9 cellular contexts compared by ENCODE assay signal in genomic region chr7:520503-521161, GRCh38. TPM values are rescaled to one million over a fixed set of nuclear protein-coding genes. Genes with fewer than 3 reads are reported as not detected.
DNase-seq lines count a peak whose midpoint lies in the region; ATAC-seq and TF ChIP-seq lines count a peak whose summit lies in the region.
"Had no signal": no experiment of that assay in that cellular context is flagged by ENCODE, and none has a peak within 500 bp of the region (broad histone marks: within the 10 kb centered on the region; RNA-seq: fewer than 3 reads in every experiment).

No MANE protein-coding gene starts in this region.

- peak overlapping the region; percentile 86 for H3K4me2 ChIP-seq in GM23338

- no peaks in the 10 kb centered on the region for H3K9me2 ChIP-seq in GM23338 (ENCODE audit: insufficient read depth)

- H3K79me2 ChIP-seq in GM23338 (replicated peaks; ENCODE audit: insufficient read depth), result peaks cover 16% of the 10 kb centered on the region

- peak overlapping the region; percentile 67 for H3K4me3 ChIP-seq in GM23338
- H3K4me3 ChIP-seq in adipocyte (ENCODE audit: low read length), result no peak overlapping the region
- peak overlapping the region; percentile 38 for H3K4me3 ChIP-seq in iPS-11a (ENCODE audit: low read depth, low read length)

- H3F3A ChIP-seq in GM23338 (replicated peaks; ENCODE audit: low read depth), result peaks cover 3% of the 10 kb centered on the region; the same call in 1 of the 2 replicates

- H3K4me3 Mint-ChIP-seq in GM23338, result peak overlapping the region; percentile 67
- H3K4me3 Mint-ChIP-seq in stimulated activated effector memory CD8-positive, alpha-beta T cell treated with anti-CD3 and anti-CD28 coated beads, Interleukin-12 subunit alpha, Interleukin-12 subunit beta, amount 100 ng/mL, for 72 hours, result peak overlapping the region; percentile 57
- H3K4me3 Mint-ChIP-seq in activated CD8-positive, alpha-beta memory T cell treated with anti-CD3 and anti-CD28 coated beads, Interleukin-2, amount 10 ng/mL, durations not matched to agents 7 days and 5 days, result no peak overlapping the region

- peaks cover 2% of the 10 kb centered on the region for H3K9me3 ChIP-seq in adipocyte (ENCODE audit: control insufficient read depth, low read length)

- no peak overlapping the region for H3K9ac ChIP-seq in adipocyte (ENCODE audit: low read length)

- H3K27me3 ChIP-seq in GM23338 (ENCODE audit: insufficient read depth) (peaks cover 65% of the 10 kb centered on the region), adipocyte (replicated peaks; ENCODE audit: control insufficient read depth, insufficient read depth, low read length) (peaks cover 36% of the 10 kb centered on the region)

- peaks cover 9% of the 10 kb centered on the region for H3K36me3 Mint-ChIP-seq in GM23338 (ENCODE audit: low read depth)
- H3K36me3 Mint-ChIP-seq in stimulated activated effector memory CD8-positive, alpha-beta T cell treated with anti-CD3 and anti-CD28 coated beads, Interleukin-12 subunit alpha, Interleukin-12 subunit beta, amount 100 ng/mL, for 72 hours, result peaks cover 30% of the 10 kb centered on the region
- no peaks in the 10 kb centered on the region for H3K36me3 Mint-ChIP-seq in activated CD8-positive, alpha-beta memory T cell treated with anti-CD3 and anti-CD28 coated beads, Interleukin-2, amount 10 ng/mL, durations not matched to agents 7 days and 5 days

- H2AFZ ChIP-seq in GM23338, result no peak overlapping the region

- H3K9me3 Mint-ChIP-seq in GM23338, result no peaks in the 10 kb centered on the region; the same call in 2 of the 3 replicates
- H3K9me3 Mint-ChIP-seq in stimulated activated effector memory CD8-positive, alpha-beta T cell treated with anti-CD3 and anti-CD28 coated beads, Interleukin-12 subunit alpha, Interleukin-12 subunit beta, amount 100 ng/mL, for 72 hours, result no peaks in the 10 kb centered on the region
- H3K9me3 Mint-ChIP-seq in activated CD8-positive, alpha-beta memory T cell treated with anti-CD3 and anti-CD28 coated beads, Interleukin-2, amount 10 ng/mL, durations not matched to agents 7 days and 5 days (ENCODE audit: low read depth), result no peaks in the 10 kb centered on the region
- H3K9me3 Mint-ChIP-seq: neural crest cell had no signal

- no peaks in the 10 kb centered on the region; the same call in 1 of the 2 replicates for H4K20me1 ChIP-seq in GM23338 (replicated peaks; ENCODE audit: insufficient read depth)

- ATAC-seq in GM23338 (peak; percentile 6), GM19395 (IDR thresholded peaks at IDR 0.05; ENCODE audit: unreplicated experiment) (no peak)
- ATAC-seq in stimulated activated effector memory CD8-positive, alpha-beta T cell treated with anti-CD3 and anti-CD28 coated beads, Interleukin-12 subunit alpha, Interleukin-12 subunit beta, amount 100 ng/mL, for 72 hours, result no peak
- ATAC-seq in activated CD8-positive, alpha-beta memory T cell treated with anti-CD3 and anti-CD28 coated beads, Interleukin-2, amount 10 ng/mL, durations not matched to agents 7 days and 5 days, result no peak

- H3K36me3 ChIP-seq in GM23338 (ENCODE audit: insufficient read depth) (no peaks in the 10 kb centered on the region), adipocyte (ENCODE audit: control insufficient read depth, insufficient read depth, low read length, severe bottlenecking) (no peaks in the 10 kb centered on the region)

- H3K27ac ChIP-seq in GM23338 (ENCODE audit: low read depth), result no peak overlapping the region

- peak; percentile 74 for DNase-seq in GM23338 (ENCODE audit: low spot score)
- DNase-seq in adipocyte (ENCODE audit: low read depth), result peak; percentile 41
- peak in 1 of 2 donors; percentile 60 for DNase-seq in stimulated activated effector memory CD8-positive, alpha-beta T cell treated with anti-CD3 and anti-CD28 coated beads, Interleukin-12 subunit alpha, Interleukin-12 subunit beta, amount 100 ng/mL, for 72 hours (ENCODE audit: low spot score in 2 of 2)
- no peak for DNase-seq in activated CD8-positive, alpha-beta memory T cell treated with anti-CD3 and anti-CD28 coated beads, Interleukin-2, amount 10 ng/mL, durations not matched to agents 7 days and 5 days
- DNase-seq in NOMO-1 treated with dmso at 0.1 percent for 144 hours (lab: John Stamatoyannopoulos, UW; ENCODE audit: unreplicated experiment), result no peak
- DNase-seq in NCI-H1105 treated with DMSO at 0.1 percent for 48 hours (lab: John Stamatoyannopoulos, UW), result no peak

- no peak overlapping the region for H3K27ac Mint-ChIP-seq in GM23338
- no peak overlapping the region for H3K27ac Mint-ChIP-seq in stimulated activated effector memory CD8-positive, alpha-beta T cell treated with anti-CD3 and anti-CD28 coated beads, Interleukin-12 subunit alpha, Interleukin-12 subunit beta, amount 100 ng/mL, for 72 hours
- H3K27ac Mint-ChIP-seq in activated CD8-positive, alpha-beta memory T cell treated with anti-CD3 and anti-CD28 coated beads, Interleukin-2, amount 10 ng/mL, durations not matched to agents 7 days and 5 days, result no peak overlapping the region

- peaks cover 47% of the 10 kb centered on the region for H3K27me3 Mint-ChIP-seq in GM23338 (ENCODE audit: insufficient read depth, low read depth, poor library complexity)
- H3K27me3 Mint-ChIP-seq in activated CD8-positive, alpha-beta memory T cell treated with anti-CD3 and anti-CD28 coated beads, Interleukin-2, amount 10 ng/mL, durations not matched to agents 7 days and 5 days, result peaks cover 56% of the 10 kb centered on the region

- CTCF ChIA-PET in activated CD8-positive, alpha-beta memory T cell treated with anti-CD3 and anti-CD28 coated beads, Interleukin-2, amount 10 ng/mL, durations not matched to agents 7 days and 5 days (lab: Charles Lee), result no interaction called here

- peak in 1 of 2 experiments; percentile 11; a peak in 2 of 4 replicates for TF ChIP-seq CTCF in GM23338 (conservative IDR thresholded peaks at IDR 0.05; ENCODE audit: low read depth in 2 of 2)

- peaks cover 10% of the 10 kb centered on the region; the same call in 2 of the 3 replicates for H3K4me1 Mint-ChIP-seq in GM23338
- H3K4me1 Mint-ChIP-seq in stimulated activated effector memory CD8-positive, alpha-beta T cell treated with anti-CD3 and anti-CD28 coated beads, Interleukin-12 subunit alpha, Interleukin-12 subunit beta, amount 100 ng/mL, for 72 hours, result peaks cover 14% of the 10 kb centered on the region
- H3K4me1 Mint-ChIP-seq in activated CD8-positive, alpha-beta memory T cell treated with anti-CD3 and anti-CD28 coated beads, Interleukin-2, amount 10 ng/mL, durations not matched to agents 7 days and 5 days, result peaks cover 11% of the 10 kb centered on the region

- H3K4me1 ChIP-seq in GM23338 (ENCODE audit: insufficient read depth) (peaks cover 10% of the 10 kb centered on the region; the same call in 1 of the 2 replicates), adipocyte (ENCODE audit: control insufficient read depth, insufficient read depth, low read length) (peaks cover 4% of the 10 kb centered on the region)

TF ChIP-seq in GM23338, 12 proteins besides CTCF, POLR2A, EP300 and RAD21 (continues in another document):
- TF ChIP-seq POLR2AphosphoS5 (IDR thresholded peaks at IDR 0.05; ENCODE audit: low read depth) (no peak), ZNF331 (CRISPR knock-in tag; IDR thresholded peaks at IDR 0.05; ENCODE audit: low read depth) (no peak)

RNA-seq across cellular contexts. Expression of gene PDGFA, which starts 1.0 kb away (rescaled TPM):
- 32.2 and 43.1 TPM in 2 replicates for total RNA-seq in GM23338 (2014; rRNA removed; shearing (Covaris generic))
- 35.6 and 39.5 TPM in 2 replicates for polyA plus RNA-seq in GM23338 (2016; fragmentation: Nextera tagmentation; extraction: Ambion mirVana)
- total RNA-seq in activated CD8-positive, alpha-beta memory T cell treated with anti-CD3 and anti-CD28 coated beads, Interleukin-2, amount 10 ng/mL, durations not matched to agents 7 days and 5 days, result 1 to 10 TPM in 1 of 2 experiments, under 1 TPM in 1; 0.67 to 2.3 TPM

Comparison
In these comparisons a context has a peak if more than half of its experiments do, and no peak if none do; other contexts are left out.
1. DNase-seq: peak in GM23338 (single experiment) and adipocyte (single experiment); none in activated CD8-positive, alpha-beta memory T cell treated with anti-CD3 and anti-CD28 coated beads, Interleukin-2, amount 10 ng/mL, durations not matched to agents 7 days and 5 days (single experiment), NOMO-1 treated with dmso at 0.1 percent for 144 hours (single experiment) and NCI-H1105 treated with DMSO at 0.1 percent for 48 hours (single experiment).